17 cellular contexts compared by ENCODE assay signal in genomic region chr2:25714740-25715139, GRCh38. TPM values are rescaled to one million over a fixed set of nuclear protein-coding genes. Genes with fewer than 3 reads are reported as not detected.
DNase-seq lines count a peak whose midpoint lies in the region; ATAC-seq, FAIRE-seq and TF ChIP-seq lines count a peak whose summit lies in the region.
"Had no signal": no experiment of that assay in that cellular context is flagged by ENCODE, and none has a peak within 500 bp of the region (broad histone marks: within the 10 kb centered on the region; RNA-seq: fewer than 3 reads in every experiment).

No MANE protein-coding gene starts in this region.

- no peaks in the 10 kb centered on the region for H3K79me2 ChIP-seq in K562 (ENCODE audit: control insufficient read depth, insufficient read depth, low read length)
- no peaks in the 10 kb centered on the region for H3K79me2 ChIP-seq in MM.1S (ENCODE audit: low read length)

- H2AFZ ChIP-seq in K562 (ENCODE audit: low read depth, low read length) (no peak overlapping the region), MM.1S (ENCODE audit: low read length) (no peak overlapping the region)

- no peak overlapping the region for H3K27ac Mint-ChIP-seq in type B pancreatic cell
- H3K27ac Mint-ChIP-seq: IgD-negative memory B cell; stimulated activated effector memory CD8-positive, alpha-beta T cell treated with anti-CD3 and anti-CD28 coated beads, Interleukin-12 subunit alpha, Interleukin-12 subunit beta, amount 100 ng/mL, for 72 hours had no signal

- no peaks in the 10 kb centered on the region for H4K20me1 ChIP-seq in K562 (replicated peaks; ENCODE audit: control insufficient read depth, insufficient read depth, low read length)
- H4K20me1 ChIP-seq in MM.1S (ENCODE audit: insufficient read depth, low read length) = no peaks in the 10 kb centered on the region
- H4K20me1 ChIP-seq: BLaER1 had no signal

- ATAC-seq in K562 = peak; percentile 61
- ATAC-seq: stimulated activated effector memory CD8-positive, alpha-beta T cell treated with anti-CD3 and anti-CD28 coated beads, Interleukin-12 subunit alpha, Interleukin-12 subunit beta, amount 100 ng/mL, for 72 hours had no signal

- H3K36me3 ChIP-seq in K562 (ENCODE audit: control insufficient read depth, insufficient read depth, low read length) (no peaks in the 10 kb centered on the region), MM.1S (replicated peaks; ENCODE audit: insufficient read depth, low read length) (no peaks in the 10 kb centered on the region)
- H3K36me3 ChIP-seq: BLaER1, SJSA1 had no signal

- WGBS in K562 (ENCODE audit: insufficient coverage, low coverage, missing lambda C conversion rate) = 0% methylated on average over 1 of the region's 1 CpG

- H3K4me3 ChIP-seq in K562 (no peak overlapping the region), MM.1S (ENCODE audit: low read length) (no peak overlapping the region)
- H3K4me3 ChIP-seq: BLaER1, SJSA1 had no signal

- H3K9me3 ChIP-seq in K562 (replicated peaks; ENCODE audit: control insufficient read depth, insufficient read depth, low read depth, low read length) = no peaks in the 10 kb centered on the region
- no peaks in the 10 kb centered on the region for H3K9me3 ChIP-seq in MM.1S (replicated peaks; ENCODE audit: insufficient read depth, low read length)
- H3K9me3 ChIP-seq: BLaER1, SJSA1 had no signal

- TF ChIP-seq POLR2A in K562 (conservative IDR thresholded peaks at IDR 0.05) = no peak

- no peaks in the 10 kb centered on the region for H3K4me1 ChIP-seq in K562 (replicated peaks in 1 of 2; ENCODE audit: control insufficient read depth in 2 of 2, insufficient read depth in 2 of 2, low read length in 2 of 2)
- H3K4me1 ChIP-seq in MM.1S (ENCODE audit: low read length) = no peaks in the 10 kb centered on the region
- H3K4me1 ChIP-seq: BLaER1, SJSA1 had no signal

- H3K4me1 Mint-ChIP-seq in type B pancreatic cell (ENCODE audit: unreplicated experiment) = peaks cover 15% of the 10 kb centered on the region

- peaks cover 10 to 34% of the 10 kb centered on the region in 2 experiments; a peak in 4 of 5 replicates for H3K27me3 ChIP-seq in K562 (ENCODE audit: control insufficient read depth in 2 of 2, insufficient read depth in 2 of 2, low read length in 2 of 2)
- no peaks in the 10 kb centered on the region for H3K27me3 ChIP-seq in MM.1S (replicated peaks; ENCODE audit: insufficient read depth, low read length)
- H3K27me3 ChIP-seq: BLaER1, SJSA1 had no signal

- no peak for FAIRE-seq in K562 (lab: Jason Lieb, UNC)
- FAIRE-seq: endothelial cell of umbilical vein had no signal

- H3K9ac ChIP-seq in K562 (ENCODE audit: insufficient read depth in 1 of 2, low read depth in 2 of 2, low read length in 2 of 2) = no peak overlapping the region
- H3K9ac ChIP-seq in MM.1S (ENCODE audit: low read length) = no peak overlapping the region
- H3K9ac ChIP-seq: BLaER1 had no signal

- peaks cover 1% of the 10 kb centered on the region for H3K27me3 Mint-ChIP-seq in type B pancreatic cell

- no TSS peak for BruUV-seq in K562 (replicated peaks; lab: Mats Ljungman, UMichigan)

- TF ChIP-seq RAD21 in K562 (CRISPR knock-in tag; conservative IDR thresholded peaks at IDR 0.05 in 1 of 2, IDR thresholded peaks at IDR 0.05 in 1 of 2) = peak in 1 of 2 experiments; percentile 14; a peak in 1 of 4 replicates

- no peaks in the 10 kb centered on the region for H3K36me3 Mint-ChIP-seq in type B pancreatic cell
- H3K36me3 Mint-ChIP-seq: IgD-negative memory B cell; stimulated activated effector memory CD8-positive, alpha-beta T cell treated with anti-CD3 and anti-CD28 coated beads, Interleukin-12 subunit alpha, Interleukin-12 subunit beta, amount 100 ng/mL, for 72 hours had no signal

- CTCF ChIA-PET in K562 (lab: Yijun Ruan, JAX; ENCODE audit: low intra/inter-chr PET ratio) = interaction anchor here (0.6 to 1.5 kb wide), 3 partner anchors 50 to 140 kb away, joined by 4 to 5 read pairs (median 4); no protein-coding TSS in a partner anchor

- H3K9me3 Mint-ChIP-seq in type B pancreatic cell = peaks cover 8% of the 10 kb centered on the region
- H3K9me3 Mint-ChIP-seq: IgD-negative memory B cell; stimulated activated effector memory CD8-positive, alpha-beta T cell treated with anti-CD3 and anti-CD28 coated beads, Interleukin-12 subunit alpha, Interleukin-12 subunit beta, amount 100 ng/mL, for 72 hours had no signal

- H3K9me1 ChIP-seq in K562 (ENCODE audit: control insufficient read depth, insufficient read depth, low read length) = no peaks in the 10 kb centered on the region

- H3K27ac ChIP-seq in K562 (ENCODE audit: extremely low read depth, low read depth, low read length) (no peak overlapping the region), MM.1S (ENCODE audit: low read length) (no peak overlapping the region)
- H3K27ac ChIP-seq: BLaER1, SJSA1 had no signal

- peak in 1 of 3 experiments; percentile 9; a peak in 1 of 6 replicates for TF ChIP-seq CTCF in K562 (IDR thresholded peaks at IDR 0.05 in 2 of 3, conservative IDR thresholded peaks at IDR 0.05 in 1 of 3; ENCODE audit: insufficient read depth in 2 of 3, low read depth in 1 of 3, low read length in 3 of 3)
- peak; percentile 22 for TF ChIP-seq CTCF in type B pancreatic cell (conservative IDR thresholded peaks at IDR 0.05)
- TF ChIP-seq CTCF in MM.1S (IDR thresholded peaks at IDR 0.05; ENCODE audit: low read length) = no peak

- DNase-seq in SKM-1 treated with dmso at 0.1 percent for 144 hours (lab: John Stamatoyannopoulos, UW; ENCODE audit: unreplicated experiment) = peak; percentile 4
- DNase-seq in SKM-1 (lab: John Stamatoyannopoulos, UW; ENCODE audit: unreplicated experiment) = no peak
- peak; percentile 37 for DNase-seq in M059J (ENCODE audit: low read depth)
- no peak for DNase-seq in K562 (ENCODE audit: extremely low read depth in 1 of 4, low spot score in 3 of 4)
- DNase-seq in type B pancreatic cell (ENCODE audit: extremely low spot score, unreplicated experiment) = no peak
- DNase-seq in stimulated activated CD4-positive, alpha-beta T cell treated with anti-CD3 and anti-CD28 coated beads, Interleukin-4, amount 100 ng/mL, for 4 hours = no peak
- DNase-seq in MM.1S = no peak
- DNase-seq in NK-92 treated with Interleukin-12 subunit alpha and Interleukin-12 subunit beta, amount 100 ng/mL, for 24 hours (lab: John Stamatoyannopoulos, UW) = no peak
- DNase-seq: activated effector memory CD4-positive, alpha-beta T cell treated with Interleukin-2 at 50 U/mL for 16 hours; mesenchymal stem cell; NCI-H2227 treated with DMSO at 0.1 percent for 48 hours; occipital lobe had no signal

- H3K9me2 ChIP-seq in MM.1S (replicated peaks; ENCODE audit: insufficient read depth, low read length) = no peaks in the 10 kb centered on the region

- in situ Hi-C loops in K562 (cut with MboI) = no loop called here

- no peak for TF ChIP-seq EP300 in K562 (IDR thresholded peaks at IDR 0.05; ENCODE audit: low read length)

- H3K4me3 Mint-ChIP-seq in type B pancreatic cell = no peak overlapping the region
- H3K4me3 Mint-ChIP-seq: IgD-negative memory B cell; stimulated activated effector memory CD8-positive, alpha-beta T cell treated with anti-CD3 and anti-CD28 coated beads, Interleukin-12 subunit alpha, Interleukin-12 subunit beta, amount 100 ng/mL, for 72 hours had no signal

- H3K4me2 ChIP-seq in K562 (ENCODE audit: insufficient read depth, low read length) (no peak overlapping the region), MM.1S (ENCODE audit: low read depth, low read length) (no peak overlapping the region)
- H3K4me2 ChIP-seq: BLaER1 had no signal

- intact Hi-C loops in K562 (cut with micrococcal nuclease) = no loop called here

- POLR2A ChIA-PET in K562 (lab: Yijun Ruan, JAX) = interaction anchor here (0.6 to 1.2 kb wide), 2 partner anchors 13 to 398 kb away, joined by 3 to 5 read pairs; no protein-coding TSS in a partner anchor

- no peaks in the 10 kb centered on the region for H3F3A ChIP-seq in MM.1S (ENCODE audit: insufficient read depth, low read length)

TF ChIP-seq in K562, 482 proteins besides CTCF, POLR2A, EP300 and RAD21 (continues in another document):
- TF ChIP-seq HDAC2 (IDR thresholded peaks at IDR 0.05) (no peak), CTCFL (IDR thresholded peaks at IDR 0.05; ENCODE audit: borderline replicate concordance, insufficient read depth, low read depth, low read length, poor library complexity, severe bottlenecking) (no peak), SRSF7 (optimal IDR thresholded peaks at IDR 0.05; ENCODE audit: low read depth, low read length) (no peak)

RNA-seq across cellular contexts. Expression of gene DTNB, which starts 41.4 kb away (rescaled TPM):
- total RNA-seq in M059J (2014; rRNA removed; shearing (Covaris generic)) = 12.2 and 12.5 TPM in 2 replicates
- 2.9 and 4.1 TPM in 2 replicates for total RNA-seq in K562 (2011; cell fraction: chromatin; rRNA removed; ENCODE audit: low replicate concordance)
- total RNA-seq in K562 (2011; cell fraction: nucleolus; rRNA removed) = 1.3 and 1.6 TPM in 2 replicates
- 2.0 and 2.5 TPM in 2 replicates for total RNA-seq in K562 (2011; cell fraction: nucleoplasm; rRNA removed)
- total RNA-seq in K562 (2014; rRNA removed) (0.12 and 0.77 TPM in 2 replicates), K562 (2014; rRNA removed; fragmentation: Illumina TruSeq; extraction: Trizol) (0.33 and 0.70 TPM in 2 replicates), K562 (2015; rRNA removed; fragmentation: Illumina TruSeq; extraction: Trizol) (0.49 TPM in 1 of 2 replicates, not detected in the other), K562 (2021) (0.81 and 0.82 TPM in 2 replicates), type B pancreatic cell (ENCODE audit: low replicate concordance) (11.8 and 28.6 TPM in 2 replicates)
- polyA plus RNA-seq in K562 (2011; rRNA removed) (1.1 and 2.0 TPM in 2 replicates), K562 (2014; fragmentation: Illumina TruSeq; extraction: Trizol) (0.65 and 0.75 TPM in 2 replicates), K562 (2014; fragmentation: Nextera tagmentation; extraction: Ambion mirVana) (under 1 TPM in 1 of 2 experiments, not detected in 1; 0.18 TPM), K562 (2014; rRNA removed) (0.08 and 0.81 TPM in 2 replicates)
- 0.81 and 0.95 TPM in 2 replicates for polyA plus RNA-seq in K562 (2011; cell fraction: cytosol; rRNA removed)
- 0.87 and 1.4 TPM in 2 replicates for polyA plus RNA-seq in K562 (2011; cell fraction: nucleus; rRNA removed)
- polyA plus RNA-seq in K562 (2012) = 0.39 and 0.53 TPM in 2 replicates
- polyA minus RNA-seq in K562 (2011; rRNA and poly(A)+ RNA removed) = 0.69 and 0.81 TPM in 2 replicates
- polyA minus RNA-seq in K562 (2011; cell fraction: cytosol; rRNA and poly(A)+ RNA removed) = not detected in 2 replicates
- 0.44 and 0.67 TPM in 2 replicates for polyA minus RNA-seq in K562 (2011; cell fraction: nucleus; rRNA and poly(A)+ RNA removed)

Comparison
In these comparisons a context has a peak if more than half of its experiments do, and no peak if none do; other contexts are left out.
1. DNase-seq: peak in SKM-1 treated with dmso at 0.1 percent for 144 hours (single experiment) and M059J (single experiment); none in SKM-1 (single experiment), K562 (0 of 4), type B pancreatic cell (single experiment), stimulated activated CD4-positive, alpha-beta T cell treated with anti-CD3 and anti-CD28 coated beads, Interleukin-4, amount 100 ng/mL, for 4 hours (0 of 2), MM.1S (single experiment) and NK-92 treated with Interleukin-12 subunit alpha and Interleukin-12 subunit beta, amount 100 ng/mL, for 24 hours (single experiment).